Comparison of ENCODE assay signal across 19 cellular contexts in genomic region chr1:189803364-189803763, GRCh38.
DNase-seq lines count a peak whose midpoint lies in the region; TF ChIP-seq lines count a peak whose summit lies in the region.
"Had no signal": no experiment of that assay in that cellular context is flagged by ENCODE, and none has a peak within 500 bp of the region (broad histone marks: within the 10 kb centered on the region; RNA-seq: fewer than 3 reads in every experiment).

No MANE protein-coding gene starts in this region.

- peak; percentile 11 for TF ChIP-seq CTCF in choroid plexus epithelial cell (conservative IDR thresholded peaks at IDR 0.05; ENCODE audit: low read depth, low read length)
- TF ChIP-seq CTCF in progenitor cell of endocrine pancreas (IDR thresholded peaks at IDR 0.05; ENCODE audit: unreplicated experiment): peak; percentile 19
- TF ChIP-seq CTCF in ovary (IDR thresholded peaks at IDR 0.05): no peak

- no peaks in the 10 kb centered on the region for H3K9me3 Mint-ChIP-seq in progenitor cell of endocrine pancreas (ENCODE audit: low read depth)

- H3K4me1 Mint-ChIP-seq in progenitor cell of endocrine pancreas (ENCODE audit: low read depth): peaks cover 2% of the 10 kb centered on the region
- H3K4me1 Mint-ChIP-seq: CD14-positive monocyte had no signal

- no peaks in the 10 kb centered on the region for H3K27me3 ChIP-seq in ovary

- H3K4me3 ChIP-seq in choroid plexus epithelial cell (ENCODE audit: low read depth, low read length) (no peak overlapping the region), ovary (no peak overlapping the region)
- H3K4me3 ChIP-seq: A549, GM23248 had no signal

- H3K27me3 Mint-ChIP-seq in progenitor cell of endocrine pancreas: no peaks in the 10 kb centered on the region

- no peak overlapping the region for H3K27ac ChIP-seq in ovary
- H3K27ac ChIP-seq: A549, GM23248 had no signal

- no peaks in the 10 kb centered on the region for H3K36me3 Mint-ChIP-seq in progenitor cell of endocrine pancreas (ENCODE audit: insufficient read depth)
- H3K36me3 Mint-ChIP-seq: CD14-positive monocyte had no signal

- no peak overlapping the region for H3K4me3 Mint-ChIP-seq in progenitor cell of endocrine pancreas (ENCODE audit: low read depth)
- H3K4me3 Mint-ChIP-seq: CD14-positive monocyte had no signal

- TF ChIP-seq EP300 in ovary (IDR thresholded peaks at IDR 0.05): no peak

- H3K27ac Mint-ChIP-seq in progenitor cell of endocrine pancreas: no peak overlapping the region
- H3K27ac Mint-ChIP-seq: CD14-positive monocyte had no signal

- 31 to 57% (median 45%) methylated on average over 2 to 3 of the region's 3 CpGs for WGBS in ovary, 3 donors

- DNase-seq in NCI-H82 (lab: John Stamatoyannopoulos, UW): peak; percentile 16
- DNase-seq in NCI-H82 treated with DMSO at 0.1 percent for 48 hours (lab: John Stamatoyannopoulos, UW; ENCODE audit: unreplicated experiment): no peak
- peak; percentile 23 for DNase-seq in NAMALWA (ENCODE audit: low spot score)
- no peak for DNase-seq in choroid plexus epithelial cell (ENCODE audit: low read depth)
- DNase-seq in progenitor cell of endocrine pancreas (ENCODE audit: low spot score, unreplicated experiment): no peak
- DNase-seq in iPS-NIHi7 (ENCODE audit: extremely low spot score): no peak
- no peak for DNase-seq in head of caudate nucleus
- DNase-seq in ovary: no peak
- DNase-seq: COR-L47, DND-41, GF-D8, GM23248, IMR-90, NCI-H1417 treated with DMSO at 0.1 percent for 48 hours, NCI-H2029 treated with DMSO at 0.1 percent for 48 hours, NCI-H345, NCI-H774 had no signal

- no peaks in the 10 kb centered on the region for H3K9me3 ChIP-seq in ovary
- H3K9me3 ChIP-seq: A549 had no signal

- intact Hi-C loops in head of caudate nucleus (cut with DNase I): no loop called here
- intact Hi-C loops in ovary (cut with DNase I): no loop called here

- no peak for TF ChIP-seq POLR2A in ovary (IDR thresholded peaks at IDR 0.05)

- H3K36me3 ChIP-seq in ovary: no peaks in the 10 kb centered on the region

- no peaks in the 10 kb centered on the region for H3K4me1 ChIP-seq in ovary (ENCODE audit: insufficient read depth)
- H3K4me1 ChIP-seq: A549 had no signal

Comparison
In these comparisons a context has a peak if more than half of its experiments do, and no peak if none do; other contexts are left out.
1. DNase-seq: peak in NCI-H82 (single experiment) and NAMALWA (single experiment); none in NCI-H82 treated with DMSO at 0.1 percent for 48 hours (single experiment), choroid plexus epithelial cell (single experiment), progenitor cell of endocrine pancreas (single experiment), iPS-NIHi7 (single experiment), head of caudate nucleus (0 of 42) and ovary (0 of 5).
2. CTCF ChIP-seq: peak in choroid plexus epithelial cell (single experiment) and progenitor cell of endocrine pancreas (single experiment); none in ovary (0 of 3).